1 cellular context compared by ENCODE assay signal in the genomic region with DNA sequence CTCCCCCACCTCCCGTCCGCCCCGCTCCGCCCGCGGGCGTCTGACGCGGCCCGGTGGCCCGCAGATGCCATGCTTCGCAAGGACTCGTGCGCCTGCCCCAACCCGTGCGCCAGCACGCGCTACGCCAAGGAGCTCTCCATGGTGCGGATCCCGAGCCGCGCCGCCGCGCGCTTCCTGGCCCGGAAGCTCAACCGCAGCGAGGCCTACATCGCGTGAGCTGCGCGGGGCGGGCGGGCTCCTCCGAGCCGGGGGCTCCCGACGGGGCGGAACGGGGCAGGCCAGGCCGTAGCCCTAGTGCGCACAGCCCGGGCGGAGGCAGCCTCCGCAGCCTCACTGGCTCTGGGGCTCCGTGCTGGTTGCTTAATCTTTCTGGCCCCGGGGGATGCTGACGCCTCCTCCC.
TF ChIP-seq lines count a peak whose summit lies in the region.

No MANE protein-coding gene starts in this region.

TF ChIP-seq in K562, 482 proteins besides CTCF, POLR2A, EP300 and RAD21:
- TF ChIP-seq ZNF324 (CRISPR knock-in tag; IDR thresholded peaks at IDR 0.05): no peak
- peak; percentile 44; the same call in 1 of the 2 replicates for TF ChIP-seq RBFOX2 (IDR thresholded peaks at IDR 0.05; ENCODE audit: low read depth, low read length)
- peak; percentile 56 for TF ChIP-seq POLR2G (IDR thresholded peaks at IDR 0.05; ENCODE audit: low read depth, low read length)
- TF ChIP-seq, protein P1, sequence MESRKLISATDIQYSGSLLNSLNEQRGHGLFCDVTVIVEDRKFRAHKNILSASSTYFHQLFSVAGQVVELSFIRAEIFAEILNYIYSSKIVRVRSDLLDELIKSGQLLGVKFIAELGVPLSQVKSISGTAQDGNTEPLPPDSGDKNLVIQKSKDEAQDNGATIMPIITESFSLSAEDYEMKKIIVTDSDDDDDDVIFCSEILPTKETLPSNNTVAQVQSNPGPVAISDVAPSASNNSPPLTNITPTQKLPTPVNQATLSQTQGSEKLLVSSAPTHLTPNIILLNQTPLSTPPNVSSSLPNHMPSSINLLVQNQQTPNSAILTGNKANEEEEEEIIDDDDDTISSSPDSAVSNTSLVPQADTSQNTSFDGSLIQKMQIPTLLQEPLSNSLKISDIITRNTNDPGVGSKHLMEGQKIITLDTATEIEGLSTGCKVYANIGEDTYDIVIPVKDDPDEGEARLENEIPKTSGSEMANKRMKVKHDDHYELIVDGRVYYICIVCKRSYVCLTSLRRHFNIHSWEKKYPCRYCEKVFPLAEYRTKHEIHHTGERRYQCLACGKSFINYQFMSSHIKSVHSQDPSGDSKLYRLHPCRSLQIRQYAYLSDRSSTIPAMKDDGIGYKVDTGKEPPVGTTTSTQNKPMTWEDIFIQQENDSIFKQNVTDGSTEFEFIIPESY (CRISPR knock-in tag; IDR thresholded peaks at IDR 0.05): peak; percentile 95
- TF ChIP-seq ZNF133 (CRISPR knock-in tag; IDR thresholded peaks at IDR 0.05): no peak
- peak; percentile 55; the same call in 1 of the 2 replicates for TF ChIP-seq HNRNPL (IDR thresholded peaks at IDR 0.05; ENCODE audit: low read depth, low read length)
- TF ChIP-seq MAZ (CRISPR knock-in tag; conservative IDR thresholded peaks at IDR 0.05 in 1 of 2, IDR thresholded peaks at IDR 0.05 in 1 of 2): no peak
TF ChIP-seq in K562: peak in this region for 4.
